Comparison of ENCODE assay signal across 8 cellular contexts in genomic region chr19:10430505-10431253, GRCh38. TPM values are rescaled to one million over a fixed set of nuclear protein-coding genes. Genes with fewer than 3 reads are reported as not detected.
DNase-seq lines count a peak whose midpoint lies in the region; ATAC-seq and TF ChIP-seq lines count a peak whose summit lies in the region.

No MANE protein-coding gene starts in this region.

- H3K4me1 ChIP-seq in ACC112 (ENCODE audit: control insufficient read depth, insufficient read depth, low read length, unreplicated experiment) = peaks cover 5% of the 10 kb centered on the region

- CTCF ChIA-PET in activated CD4-positive, alpha-beta memory T cell treated with anti-CD3 and anti-CD28 coated beads for 36 hours (lab: Charles Lee) = interaction anchor here (0.6 to 27.2 kb wide), 2 partner anchors 22 to 135 kb away, joined by 3 to 836 read pairs; partner anchors contain the start of gene CDC37

- no peak for ATAC-seq in HG02840 (IDR thresholded peaks at IDR 0.05; ENCODE audit: low FRiP score, unreplicated experiment)

- H3K79me2 ChIP-seq in ACC112 (ENCODE audit: control insufficient read depth, insufficient read depth, low read length, unreplicated experiment) = peaks cover 4% of the 10 kb centered on the region

- peaks cover 7% of the 10 kb centered on the region; the same call in 1 of the 2 replicates for H3K27me3 ChIP-seq in ACC112 (ENCODE audit: insufficient read depth, low read length)

- H3K27ac ChIP-seq in ACC112 (ENCODE audit: low read depth, low read length) (no peak overlapping the region), skin epidermis (peak overlapping the region in 19 of 21 experiments; percentile 21 to 85 (median 69))

- peak overlapping the region; percentile 84 for H3K4me3 ChIP-seq in ACC112 (ENCODE audit: low read depth, low read length)
- peak overlapping the region; percentile 35 to 51 (median 46) for H3K4me3 ChIP-seq in skin epidermis

- H2AFZ ChIP-seq in ACC112 (ENCODE audit: low read length, unreplicated experiment) = peak overlapping the region; percentile 60

- H3K9me3 Mint-ChIP-seq in activated CD4-positive, alpha-beta memory T cell treated with anti-CD3 and anti-CD28 coated beads for 36 hours = no peaks in the 10 kb centered on the region

- peaks cover 3% of the 10 kb centered on the region for H3K36me3 Mint-ChIP-seq in activated CD4-positive, alpha-beta memory T cell treated with anti-CD3 and anti-CD28 coated beads for 36 hours

- intact Hi-C loops in activated CD4-positive, alpha-beta memory T cell treated with anti-CD3 and anti-CD28 coated beads for 36 hours (cut with micrococcal nuclease) = no loop called here

- POLR2A ChIA-PET in activated CD4-positive, alpha-beta memory T cell treated with anti-CD3 and anti-CD28 coated beads for 36 hours (lab: Charles Lee) = interaction anchor here (0.6 to 2.2 kb wide), 2 partner anchors 25 to 40 kb away, joined by 3 to 8 read pairs; no protein-coding TSS in a partner anchor

- TF ChIP-seq POLR2A in GM19193 (IDR thresholded peaks at IDR 0.05; ENCODE audit: extremely low read depth, insufficient read depth, insufficient read length) = peak; percentile 44

- peaks cover 35% of the 10 kb centered on the region for H3K27me3 Mint-ChIP-seq in activated CD4-positive, alpha-beta memory T cell treated with anti-CD3 and anti-CD28 coated beads for 36 hours

- no peaks in the 10 kb centered on the region for H3K36me3 ChIP-seq in ACC112 (ENCODE audit: insufficient read depth, low read length)

- H3K4me1 Mint-ChIP-seq in activated CD4-positive, alpha-beta memory T cell treated with anti-CD3 and anti-CD28 coated beads for 36 hours (ENCODE audit: low read depth) = peaks cover 63% of the 10 kb centered on the region

- DNase-seq in activated CD4-positive, alpha-beta memory T cell treated with anti-CD3 and anti-CD28 coated beads for 36 hours = no peak
- DNase-seq in hepatic stellate cell (ENCODE audit: low spot score) = peak; percentile 86
- DNase-seq in EL = no peak
- DNase-seq in NCI-H2196 (lab: John Stamatoyannopoulos, UW; ENCODE audit: unreplicated experiment) = no peak

- H3K27ac Mint-ChIP-seq in activated CD4-positive, alpha-beta memory T cell treated with anti-CD3 and anti-CD28 coated beads for 36 hours = peak overlapping the region; percentile 64

- H3K4me3 Mint-ChIP-seq in activated CD4-positive, alpha-beta memory T cell treated with anti-CD3 and anti-CD28 coated beads for 36 hours = peak overlapping the region; percentile 73

RNA-seq across cellular contexts. Expression of gene PDE4A, which starts 10.3 kb away (rescaled TPM):
- total RNA-seq in activated CD4-positive, alpha-beta memory T cell treated with anti-CD3 and anti-CD28 coated beads for 36 hours = 10 to 100 TPM; 15.7 to 17.5 TPM

RNA-seq across cellular contexts. Expression of gene CDC37, which starts 27.3 kb away (rescaled TPM):
- total RNA-seq in activated CD4-positive, alpha-beta memory T cell treated with anti-CD3 and anti-CD28 coated beads for 36 hours = 100 to 1,000 TPM; 189 to 207 TPM

RNA-seq across cellular contexts. Expression of gene TYK2, which starts 50.3 kb away (rescaled TPM):
- 100 to 1,000 TPM; 168 to 186 TPM for total RNA-seq in activated CD4-positive, alpha-beta memory T cell treated with anti-CD3 and anti-CD28 coated beads for 36 hours
